Comparison of ENCODE assay signal across 2 cellular contexts in the genomic region with DNA sequence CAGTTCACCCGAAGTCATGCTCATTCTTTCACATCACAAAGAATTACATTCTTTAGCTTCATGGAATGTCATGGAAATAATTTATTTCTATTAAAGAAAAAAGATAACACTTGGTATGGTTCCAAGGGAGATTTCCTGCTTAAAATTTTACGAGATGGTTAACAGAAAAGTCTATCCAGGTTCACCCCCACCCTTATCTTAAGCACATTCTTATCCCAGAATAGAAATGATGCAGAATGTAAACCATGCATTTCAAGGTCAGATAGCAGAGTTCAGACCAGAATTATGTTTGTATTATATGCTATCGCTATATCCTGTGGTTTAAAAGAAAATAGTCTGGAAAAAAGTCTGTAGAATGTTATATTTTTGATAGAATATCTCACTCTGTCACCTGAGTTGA.
TF ChIP-seq lines count a peak whose summit lies in the region.

No MANE protein-coding gene starts in this region.

TF ChIP-seq in SK-N-SH treated with all-trans-retinoic acid at 6 μM for 48 hours, 23 proteins besides CTCF, POLR2A, EP300 and RAD21 (continued from another document):
- TF ChIP-seq, protein P1, sequence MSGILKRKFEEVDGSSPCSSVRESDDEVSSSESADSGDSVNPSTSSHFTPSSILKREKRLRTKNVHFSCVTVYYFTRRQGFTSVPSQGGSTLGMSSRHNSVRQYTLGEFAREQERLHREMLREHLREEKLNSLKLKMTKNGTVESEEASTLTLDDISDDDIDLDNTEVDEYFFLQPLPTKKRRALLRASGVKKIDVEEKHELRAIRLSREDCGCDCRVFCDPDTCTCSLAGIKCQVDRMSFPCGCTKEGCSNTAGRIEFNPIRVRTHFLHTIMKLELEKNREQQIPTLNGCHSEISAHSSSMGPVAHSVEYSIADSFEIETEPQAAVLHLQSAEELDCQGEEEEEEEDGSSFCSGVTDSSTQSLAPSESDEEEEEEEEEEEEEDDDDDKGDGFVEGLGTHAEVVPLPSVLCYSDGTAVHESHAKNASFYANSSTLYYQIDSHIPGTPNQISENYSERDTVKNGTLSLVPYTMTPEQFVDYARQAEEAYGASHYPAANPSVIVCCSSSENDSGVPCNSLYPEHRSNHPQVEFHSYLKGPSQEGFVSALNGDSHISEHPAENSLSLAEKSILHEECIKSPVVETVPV (CRISPR knock-in tag; IDR thresholded peaks at IDR 0.05), result no peak
- TF ChIP-seq ISL1 (CRISPR knock-in tag; IDR thresholded peaks at IDR 0.05) (peak; percentile 86), PPARA (CRISPR knock-in tag; IDR thresholded peaks at IDR 0.05; ENCODE audit: borderline replicate concordance) (no peak), ARNTL (CRISPR knock-in tag; IDR thresholded peaks at IDR 0.05; ENCODE audit: borderline replicate concordance, low read depth) (no peak)
- TF ChIP-seq, protein P2, sequence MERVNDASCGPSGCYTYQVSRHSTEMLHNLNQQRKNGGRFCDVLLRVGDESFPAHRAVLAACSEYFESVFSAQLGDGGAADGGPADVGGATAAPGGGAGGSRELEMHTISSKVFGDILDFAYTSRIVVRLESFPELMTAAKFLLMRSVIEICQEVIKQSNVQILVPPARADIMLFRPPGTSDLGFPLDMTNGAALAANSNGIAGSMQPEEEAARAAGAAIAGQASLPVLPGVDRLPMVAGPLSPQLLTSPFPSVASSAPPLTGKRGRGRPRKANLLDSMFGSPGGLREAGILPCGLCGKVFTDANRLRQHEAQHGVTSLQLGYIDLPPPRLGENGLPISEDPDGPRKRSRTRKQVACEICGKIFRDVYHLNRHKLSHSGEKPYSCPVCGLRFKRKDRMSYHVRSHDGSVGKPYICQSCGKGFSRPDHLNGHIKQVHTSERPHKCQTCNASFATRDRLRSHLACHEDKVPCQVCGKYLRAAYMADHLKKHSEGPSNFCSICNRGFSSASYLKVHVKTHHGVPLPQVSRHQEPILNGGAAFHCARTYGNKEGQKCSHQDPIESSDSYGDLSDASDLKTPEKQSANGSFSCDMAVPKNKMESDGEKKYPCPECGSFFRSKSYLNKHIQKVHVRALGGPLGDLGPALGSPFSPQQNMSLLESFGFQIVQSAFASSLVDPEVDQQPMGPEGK (CRISPR knock-in tag; IDR thresholded peaks at IDR 0.05; ENCODE audit: borderline replicate concordance), result no peak

TF ChIP-seq in SK-N-SH, 30 proteins besides CTCF, POLR2A, EP300 and RAD21 (continued from another document):
- no peak for TF ChIP-seq MEF2A (IDR thresholded peaks at IDR 0.05; ENCODE audit: borderline replicate concordance, low read depth)
- TF ChIP-seq MXI1 (IDR thresholded peaks at IDR 0.05; ENCODE audit: low read depth, low read length), result no peak
- TF ChIP-seq FOXJ3 (CRISPR knock-in tag; IDR thresholded peaks at IDR 0.05), result no peak
- TF ChIP-seq RCOR1 (IDR thresholded peaks at IDR 0.05; ENCODE audit: low read length), result no peak
- TF ChIP-seq, protein P3, sequence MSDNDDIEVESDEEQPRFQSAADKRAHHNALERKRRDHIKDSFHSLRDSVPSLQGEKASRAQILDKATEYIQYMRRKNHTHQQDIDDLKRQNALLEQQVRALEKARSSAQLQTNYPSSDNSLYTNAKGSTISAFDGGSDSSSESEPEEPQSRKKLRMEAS (IDR thresholded peaks at IDR 0.05; ENCODE audit: low read depth), result no peak
- no peak for TF ChIP-seq YY1 (IDR thresholded peaks at IDR 0.05; ENCODE audit: low read depth)
- no peak for TF ChIP-seq POLR2AphosphoS5 (IDR thresholded peaks at IDR 0.05; ENCODE audit: low read depth, low read length)
- no peak for TF ChIP-seq SMC3 (IDR thresholded peaks at IDR 0.05; ENCODE audit: low read depth, low read length)
- TF ChIP-seq, protein P4, sequence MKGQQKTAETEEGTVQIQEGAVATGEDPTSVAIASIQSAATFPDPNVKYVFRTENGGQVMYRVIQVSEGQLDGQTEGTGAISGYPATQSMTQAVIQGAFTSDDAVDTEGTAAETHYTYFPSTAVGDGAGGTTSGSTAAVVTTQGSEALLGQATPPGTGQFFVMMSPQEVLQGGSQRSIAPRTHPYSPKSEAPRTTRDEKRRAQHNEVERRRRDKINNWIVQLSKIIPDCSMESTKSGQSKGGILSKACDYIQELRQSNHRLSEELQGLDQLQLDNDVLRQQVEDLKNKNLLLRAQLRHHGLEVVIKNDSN (IDR thresholded peaks at IDR 0.05; ENCODE audit: borderline replicate concordance, low read depth), result no peak
- TF ChIP-seq, protein P5, sequence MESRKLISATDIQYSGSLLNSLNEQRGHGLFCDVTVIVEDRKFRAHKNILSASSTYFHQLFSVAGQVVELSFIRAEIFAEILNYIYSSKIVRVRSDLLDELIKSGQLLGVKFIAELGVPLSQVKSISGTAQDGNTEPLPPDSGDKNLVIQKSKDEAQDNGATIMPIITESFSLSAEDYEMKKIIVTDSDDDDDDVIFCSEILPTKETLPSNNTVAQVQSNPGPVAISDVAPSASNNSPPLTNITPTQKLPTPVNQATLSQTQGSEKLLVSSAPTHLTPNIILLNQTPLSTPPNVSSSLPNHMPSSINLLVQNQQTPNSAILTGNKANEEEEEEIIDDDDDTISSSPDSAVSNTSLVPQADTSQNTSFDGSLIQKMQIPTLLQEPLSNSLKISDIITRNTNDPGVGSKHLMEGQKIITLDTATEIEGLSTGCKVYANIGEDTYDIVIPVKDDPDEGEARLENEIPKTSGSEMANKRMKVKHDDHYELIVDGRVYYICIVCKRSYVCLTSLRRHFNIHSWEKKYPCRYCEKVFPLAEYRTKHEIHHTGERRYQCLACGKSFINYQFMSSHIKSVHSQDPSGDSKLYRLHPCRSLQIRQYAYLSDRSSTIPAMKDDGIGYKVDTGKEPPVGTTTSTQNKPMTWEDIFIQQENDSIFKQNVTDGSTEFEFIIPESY (IDR thresholded peaks at IDR 0.05; ENCODE audit: borderline replicate concordance, low read depth), result no peak
- no peak for TF ChIP-seq NFIC (IDR thresholded peaks at IDR 0.05; ENCODE audit: borderline replicate concordance)
- TF ChIP-seq TCF12 (IDR thresholded peaks at IDR 0.05), result no peak
- TF ChIP-seq FOXM1 (IDR thresholded peaks at IDR 0.05; ENCODE audit: low read depth), result no peak
